Comparison of ENCODE assay signal across 8 cellular contexts in genomic region chr11:518463-519202, GRCh38. TPM values are rescaled to one million over a fixed set of nuclear protein-coding genes. Genes with fewer than 3 reads are reported as not detected.
DNase-seq lines count a peak whose midpoint lies in the region; ATAC-seq, FAIRE-seq and TF ChIP-seq lines count a peak whose summit lies in the region.

No MANE protein-coding gene starts in this region.

- peak overlapping the region; percentile 9; the same call in 1 of the 2 replicates for H3K4me3 ChIP-seq in K562
- peak overlapping the region in 6 of 8 donors; percentile 4 to 57 (median 22) for H3K4me3 ChIP-seq in spleen

- TF ChIP-seq EP300 in K562 (IDR thresholded peaks at IDR 0.05; ENCODE audit: low read length), result no peak

- H3K27me3 Mint-ChIP-seq in immature natural killer cell (ENCODE audit: low read depth in 3 of 3), result peaks cover 4 to 6% (median 4%) of the 10 kb centered on the region in 3 donors

- H3K4me1 Mint-ChIP-seq in immature natural killer cell, result peaks cover 5 to 6% of the 10 kb centered on the region in 2 donors

- POLR2A ChIA-PET in K562 (lab: Yijun Ruan, JAX), result interaction anchor here (0.5 to 1.3 kb wide), 10 partner anchors 12 to 321 kb away, joined by 3 to 5 read pairs (median 3); no protein-coding TSS in a partner anchor

- H4K20me1 ChIP-seq in K562 (replicated peaks; ENCODE audit: control insufficient read depth, insufficient read depth, low read length), result no peaks in the 10 kb centered on the region

- TF ChIP-seq POLR2A in K562 (conservative IDR thresholded peaks at IDR 0.05), result peak; percentile 63; the same call in 1 of the 2 replicates
- TF ChIP-seq POLR2A in spleen (IDR thresholded peaks at IDR 0.05), result peak in 1 of 3 donors; percentile 58

- in situ Hi-C loops in K562 (cut with MboI), result loop anchor here (5.0 kb wide), 1 partner anchor 321 kb away; a partner anchor contains a TSS

- peak; percentile 75 for FAIRE-seq in K562 (lab: Jason Lieb, UNC)

- TF ChIP-seq CTCF in K562 (IDR thresholded peaks at IDR 0.05 in 2 of 3, conservative IDR thresholded peaks at IDR 0.05 in 1 of 3; ENCODE audit: insufficient read depth in 2 of 3, low read depth in 1 of 3, low read length in 3 of 3) (peak; percentile 91 to 99 (median 99)), spleen (IDR thresholded peaks at IDR 0.05 in 8 of 11, conservative IDR thresholded peaks at IDR 0.05 in 3 of 11) (peak; percentile 80 to 100 (median 100))

- H3K4me1 ChIP-seq in K562 (replicated peaks in 1 of 2; ENCODE audit: control insufficient read depth in 2 of 2, insufficient read depth in 2 of 2, low read length in 2 of 2) (peaks cover 0 to 17% of the 10 kb centered on the region in 2 experiments; a peak in 3 of 5 replicates), spleen (peaks cover 0 to 12% (median 10%) of the 10 kb centered on the region in 6 donors)

- H3K9me1 ChIP-seq in K562 (ENCODE audit: control insufficient read depth, insufficient read depth, low read length), result no peaks in the 10 kb centered on the region

- H3K27ac ChIP-seq in K562 (ENCODE audit: extremely low read depth, low read depth, low read length) (peak overlapping the region; percentile 78), spleen (peak overlapping the region; percentile 42 to 83 (median 77))

- no peaks in the 10 kb centered on the region for H3K36me3 Mint-ChIP-seq in immature natural killer cell

- H2AFZ ChIP-seq in K562 (ENCODE audit: low read depth, low read length), result peak overlapping the region; percentile 85

- whole genome bisulfite sequencing in K562 (ENCODE audit: insufficient coverage, low coverage, missing lambda C conversion rate), result 13% methylated on average over 54 of the region's 74 CpGs
- WGBS in spleen, 5 donors, result 9 to 23% (median 11%) methylated on average over 39 to 74 of the region's 74 CpGs

- peak overlapping the region; percentile 63 for H3K4me2 ChIP-seq in K562 (ENCODE audit: insufficient read depth, low read length)

- H3K27ac Mint-ChIP-seq in immature natural killer cell, result peak overlapping the region; percentile 59 to 89 (median 78)

- peaks cover 6% of the 10 kb centered on the region for H3K9me3 ChIP-seq in K562 (replicated peaks; ENCODE audit: control insufficient read depth, insufficient read depth, low read depth, low read length)
- peaks cover 0 to 18% (median 13%) of the 10 kb centered on the region in 8 donors for H3K9me3 ChIP-seq in spleen

- no peaks in the 10 kb centered on the region for H3K79me2 ChIP-seq in K562 (ENCODE audit: control insufficient read depth, insufficient read depth, low read length)

- H3K9ac ChIP-seq in K562 (ENCODE audit: insufficient read depth in 1 of 2, low read depth in 2 of 2, low read length in 2 of 2), result peak overlapping the region; percentile 14 to 20; a peak in 2 of 4 replicates

- intact Hi-C loops in K562 (cut with micrococcal nuclease), result loop anchor here (5.0 kb wide), 1 partner anchor 76 kb away; the partner anchor contains the start of gene ANO9
- intact Hi-C loops in spleen (cut with DNase I; ENCODE audit: low total_unique reads), result no loop called here

- peak; percentile 81 for DNase-seq in SIG-M5 treated with dmso at 0.1 percent for 504 hours (lab: John Stamatoyannopoulos, UW; ENCODE audit: unreplicated experiment)
- no peak for DNase-seq in SIG-M5 (lab: John Stamatoyannopoulos, UW)
- peak; percentile 71 to 89 for DNase-seq in SW 1271 (lab: John Stamatoyannopoulos, UW)
- DNase-seq in K562 (ENCODE audit: extremely low read depth in 1 of 4, low spot score in 3 of 4), result peak; percentile 92 to 95 (median 94)
- DNase-seq in immature natural killer cell, result peak; percentile 80 to 91 (median 88)
- peak; percentile 97 for DNase-seq in spleen

- TF ChIP-seq RAD21 in K562 (CRISPR knock-in tag; conservative IDR thresholded peaks at IDR 0.05 in 1 of 2, IDR thresholded peaks at IDR 0.05 in 1 of 2), result peak; percentile 96 to 99

- CTCF ChIA-PET in K562 (lab: Yijun Ruan, JAX; ENCODE audit: low intra/inter-chr PET ratio), result interaction anchor here (0.6 to 1.8 kb wide), 9 partner anchors 16 to 283 kb away, joined by 3 to 25 read pairs (median 3); partner anchors contain the start of gene ANO9

- H3K36me3 ChIP-seq in K562 (ENCODE audit: control insufficient read depth, insufficient read depth, low read length) (peaks cover 8% of the 10 kb centered on the region; the same call in 1 of the 3 replicates), spleen (peaks cover 0 to 7% (median 0%) of the 10 kb centered on the region in 6 donors)

- no peaks in the 10 kb centered on the region for H3K9me3 Mint-ChIP-seq in immature natural killer cell

- H3K27me3 ChIP-seq in K562 (ENCODE audit: control insufficient read depth in 2 of 2, insufficient read depth in 2 of 2, low read length in 2 of 2), result no peaks in the 10 kb centered on the region
- H3K27me3 ChIP-seq in spleen (replicated peaks in 1 of 7), result no peaks in the 10 kb centered on the region

- peak; percentile 76 for ATAC-seq in HG03103 (IDR thresholded peaks at IDR 0.05; ENCODE audit: low read depth, unreplicated experiment)
- ATAC-seq in K562, result peak; percentile 99
- ATAC-seq in HG03571 (IDR thresholded peaks at IDR 0.05; ENCODE audit: unreplicated experiment), result no peak

- BruUV-seq in K562 (replicated peaks; lab: Mats Ljungman, UMichigan), result no TSS peak

- H3K4me3 Mint-ChIP-seq in immature natural killer cell, result peak overlapping the region; percentile 81 to 90 (median 83)

RNA-seq across cellular contexts. Expression of gene RNH1, which starts 11.6 kb away (rescaled TPM):
- total RNA-seq in K562 (2011; cell fraction: chromatin; rRNA removed; ENCODE audit: low replicate concordance), result 70.8 and 222 TPM in 2 replicates
- 197 and 200 TPM in 2 replicates for total RNA-seq in K562 (2011; cell fraction: nucleolus; rRNA removed)
- 94.3 and 102 TPM in 2 replicates for total RNA-seq in K562 (2011; cell fraction: nucleoplasm; rRNA removed)
- total RNA-seq in K562 (2014; rRNA removed), result 159 and 178 TPM in 2 replicates
- 12.9 and 20.3 TPM in 2 replicates for total RNA-seq in K562 (2014; rRNA removed; fragmentation: Illumina TruSeq; extraction: Trizol)
- 97.2 and 102 TPM in 2 replicates for total RNA-seq in K562 (2015; rRNA removed; fragmentation: Illumina TruSeq; extraction: Trizol)
- total RNA-seq in K562 (2021), result 160 and 164 TPM in 2 replicates
- polyA plus RNA-seq in K562 (2011; rRNA removed), result 38.5 and 71.1 TPM in 2 replicates
- 53.4 and 159 TPM in 2 replicates for polyA plus RNA-seq in K562 (2011; cell fraction: cytosol; rRNA removed)
- polyA plus RNA-seq in K562 (2011; cell fraction: nucleus; rRNA removed), result 178 and 263 TPM in 2 replicates
- 144 and 249 TPM in 2 replicates for polyA plus RNA-seq in K562 (2012)
- 44.3 and 107 TPM in 2 replicates for polyA plus RNA-seq in K562 (2014; fragmentation: Illumina TruSeq; extraction: Trizol)
- 10 to 100 TPM in 1 of 2 experiments, 1 to 10 TPM in 1; 2.5 to 11.8 TPM for polyA plus RNA-seq in K562 (2014; fragmentation: Nextera tagmentation; extraction: Ambion mirVana)
- 104 and 114 TPM in 2 replicates for polyA plus RNA-seq in K562 (2014; rRNA removed)
- 18.1 and 34.7 TPM in 2 replicates for polyA minus RNA-seq in K562 (2011; rRNA and poly(A)+ RNA removed)
- 72.0 and 82.7 TPM in 2 replicates for polyA minus RNA-seq in K562 (2011; cell fraction: cytosol; rRNA and poly(A)+ RNA removed)
- polyA minus RNA-seq in K562 (2011; cell fraction: nucleus; rRNA and poly(A)+ RNA removed), result 72.2 and 76.6 TPM in 2 replicates
- 100 to 1,000 TPM; 164 to 180 (median 168) TPM for polyA plus RNA-seq in immature natural killer cell
- total RNA-seq in spleen, result 100 to 1,000 TPM; 133 to 159 (median 147) TPM
- 100 to 1,000 TPM in 1 of 3 donors, 10 to 100 TPM in 2; 72.8 to 143 (median 83.8) TPM for polyA plus RNA-seq in spleen

RNA-seq across cellular contexts. Expression of gene HRAS, which starts 16.7 kb away (rescaled TPM):
- 31.9 and 88.4 TPM in 2 replicates for total RNA-seq in K562 (2011; cell fraction: chromatin; rRNA removed; ENCODE audit: low replicate concordance)
- 70.2 and 80.9 TPM in 2 replicates for total RNA-seq in K562 (2011; cell fraction: nucleolus; rRNA removed)
- 37.3 and 47.9 TPM in 2 replicates for total RNA-seq in K562 (2011; cell fraction: nucleoplasm; rRNA removed)
- total RNA-seq in K562 (2014; rRNA removed) (73.5 and 75.9 TPM in 2 replicates), K562 (2014; rRNA removed; fragmentation: Illumina TruSeq; extraction: Trizol) (11.3 and 16.8 TPM in 2 replicates), K562 (2015; rRNA removed; fragmentation: Illumina TruSeq; extraction: Trizol) (41.3 and 43.3 TPM in 2 replicates), K562 (2021) (64.9 and 68.5 TPM in 2 replicates), spleen (10 to 100 TPM; 16.6 to 33.6 (median 30.3) TPM)
- polyA plus RNA-seq in K562 (2011; rRNA removed) (29.6 and 34.9 TPM in 2 replicates), K562 (2014; fragmentation: Illumina TruSeq; extraction: Trizol) (28.0 and 46.2 TPM in 2 replicates), K562 (2014; fragmentation: Nextera tagmentation; extraction: Ambion mirVana) (1 to 10 TPM; 2.8 to 5.8 TPM), K562 (2014; rRNA removed) (52.0 and 61.3 TPM in 2 replicates), immature natural killer cell (10 to 100 TPM; 16.7 to 26.8 (median 18.6) TPM), spleen (10 to 100 TPM; 70.0 to 90.9 (median 90.7) TPM)
- polyA plus RNA-seq in K562 (2011; cell fraction: cytosol; rRNA removed), result 39.3 and 69.6 TPM in 2 replicates
- 98.3 and 113 TPM in 2 replicates for polyA plus RNA-seq in K562 (2011; cell fraction: nucleus; rRNA removed)
- 47.4 and 91.9 TPM in 2 replicates for polyA plus RNA-seq in K562 (2012)
- polyA minus RNA-seq in K562 (2011; rRNA and poly(A)+ RNA removed), result 17.3 and 37.2 TPM in 2 replicates
- polyA minus RNA-seq in K562 (2011; cell fraction: cytosol; rRNA and poly(A)+ RNA removed), result 18.2 and 20.6 TPM in 2 replicates
- 13.1 and 25.3 TPM in 2 replicates for polyA minus RNA-seq in K562 (2011; cell fraction: nucleus; rRNA and poly(A)+ RNA removed)

RNA-seq across cellular contexts. Expression of gene LRRC56, which starts 18.7 kb away (rescaled TPM):
- total RNA-seq in K562 (2011; cell fraction: chromatin; rRNA removed; ENCODE audit: low replicate concordance), result 8.0 and 39.1 TPM in 2 replicates
- total RNA-seq in K562 (2011; cell fraction: nucleolus; rRNA removed), result 24.1 and 24.3 TPM in 2 replicates
- 9.9 and 12.5 TPM in 2 replicates for total RNA-seq in K562 (2011; cell fraction: nucleoplasm; rRNA removed)
- total RNA-seq in K562 (2014; rRNA removed) (1.5 and 1.6 TPM in 2 replicates), K562 (2014; rRNA removed; fragmentation: Illumina TruSeq; extraction: Trizol) (0.13 and 0.22 TPM in 2 replicates), K562 (2015; rRNA removed; fragmentation: Illumina TruSeq; extraction: Trizol) (1.0 and 1.3 TPM in 2 replicates), K562 (2021) (3.4 and 4.5 TPM in 2 replicates), spleen (1 to 10 TPM; 1.0 to 3.3 (median 2.2) TPM)
- polyA plus RNA-seq in K562 (2011; rRNA removed) (1.0 and 1.6 TPM in 2 replicates), K562 (2014; fragmentation: Illumina TruSeq; extraction: Trizol) (0.61 and 1.4 TPM in 2 replicates), K562 (2014; fragmentation: Nextera tagmentation; extraction: Ambion mirVana) (under 1 TPM in 1 of 2 experiments, not detected in 1; 0.03 TPM), K562 (2014; rRNA removed) (3.6 and 4.3 TPM in 2 replicates), immature natural killer cell (under 1 TPM in 2 of 3 donors, not detected in 1; 0.27 to 0.89 TPM), spleen (1 to 10 TPM; 2.2 to 4.6 (median 4.1) TPM)
- polyA plus RNA-seq in K562 (2011; cell fraction: cytosol; rRNA removed), result 0.84 and 3.6 TPM in 2 replicates
- polyA plus RNA-seq in K562 (2011; cell fraction: nucleus; rRNA removed), result 11.6 and 26.8 TPM in 2 replicates
- polyA plus RNA-seq in K562 (2012), result 3.3 and 10.8 TPM in 2 replicates
- polyA minus RNA-seq in K562 (2011; rRNA and poly(A)+ RNA removed), result 0.45 and 0.77 TPM in 2 replicates
- polyA minus RNA-seq in K562 (2011; cell fraction: cytosol; rRNA and poly(A)+ RNA removed), result 0.86 and 1.1 TPM in 2 replicates
- 3.6 and 4.6 TPM in 2 replicates for polyA minus RNA-seq in K562 (2011; cell fraction: nucleus; rRNA and poly(A)+ RNA removed)

RNA-seq across cellular contexts. Expression of gene LMNTD2, which starts 41.9 kb away (rescaled TPM):
- 3.8 and 17.0 TPM in 2 replicates for total RNA-seq in K562 (2011; cell fraction: chromatin; rRNA removed; ENCODE audit: low replicate concordance)
- 10.9 and 14.7 TPM in 2 replicates for total RNA-seq in K562 (2011; cell fraction: nucleolus; rRNA removed)
- 6.7 and 8.2 TPM in 2 replicates for total RNA-seq in K562 (2011; cell fraction: nucleoplasm; rRNA removed)
- 2.0 and 2.9 TPM in 2 replicates for total RNA-seq in K562 (2014; rRNA removed)
- total RNA-seq in K562 (2014; rRNA removed; fragmentation: Illumina TruSeq; extraction: Trizol), result 0.19 TPM in 1 of 2 replicates, not detected in the other
- 0.98 and 1.1 TPM in 2 replicates for total RNA-seq in K562 (2015; rRNA removed; fragmentation: Illumina TruSeq; extraction: Trizol)
- 3.5 and 3.9 TPM in 2 replicates for total RNA-seq in K562 (2021)
- polyA plus RNA-seq in K562 (2011; rRNA removed), result 1.1 and 2.8 TPM in 2 replicates
- 1.3 and 3.2 TPM in 2 replicates for polyA plus RNA-seq in K562 (2011; cell fraction: cytosol; rRNA removed)
- polyA plus RNA-seq in K562 (2011; cell fraction: nucleus; rRNA removed), result 28.7 and 36.1 TPM in 2 replicates
- 3.2 and 9.3 TPM in 2 replicates for polyA plus RNA-seq in K562 (2012)
- 0.48 and 0.98 TPM in 2 replicates for polyA plus RNA-seq in K562 (2014; fragmentation: Illumina TruSeq; extraction: Trizol)
- not detected for polyA plus RNA-seq in K562 (2014; fragmentation: Nextera tagmentation; extraction: Ambion mirVana)
- 1.8 and 4.2 TPM in 2 replicates for polyA plus RNA-seq in K562 (2014; rRNA removed)
- polyA minus RNA-seq in K562 (2011; rRNA and poly(A)+ RNA removed), result 0.14 and 0.30 TPM in 2 replicates
- 1.2 and 1.4 TPM in 2 replicates for polyA minus RNA-seq in K562 (2011; cell fraction: cytosol; rRNA and poly(A)+ RNA removed)
- 4.0 and 6.1 TPM in 2 replicates for polyA minus RNA-seq in K562 (2011; cell fraction: nucleus; rRNA and poly(A)+ RNA removed)
- under 1 TPM; 0.54 to 0.95 (median 0.66) TPM for polyA plus RNA-seq in immature natural killer cell
- 10 to 100 TPM in 1 of 7 donors, 1 to 10 TPM in 6; 3.9 to 10.1 (median 6.3) TPM for total RNA-seq in spleen
- polyA plus RNA-seq in spleen, result 1 to 10 TPM; 5.0 to 8.3 (median 5.1) TPM

RNA-seq across cellular contexts. Expression of gene RASSF7, which starts 42.1 kb away (rescaled TPM):
- 15.6 and 50.0 TPM in 2 replicates for total RNA-seq in K562 (2011; cell fraction: chromatin; rRNA removed; ENCODE audit: low replicate concordance)
- total RNA-seq in K562 (2011; cell fraction: nucleolus; rRNA removed), result 73.5 and 76.5 TPM in 2 replicates
- total RNA-seq in K562 (2011; cell fraction: nucleoplasm; rRNA removed), result 28.3 and 32.9 TPM in 2 replicates
- total RNA-seq in K562 (2014; rRNA removed) (45.2 and 50.3 TPM in 2 replicates), K562 (2014; rRNA removed; fragmentation: Illumina TruSeq; extraction: Trizol) (1.1 and 2.2 TPM in 2 replicates), K562 (2015; rRNA removed; fragmentation: Illumina TruSeq; extraction: Trizol) (16.2 and 18.6 TPM in 2 replicates), K562 (2021) (30.5 and 31.7 TPM in 2 replicates), spleen (10 to 100 TPM in 6 of 7 donors, 1 to 10 TPM in 1; 8.3 to 39.6 (median 20.4) TPM)
- polyA plus RNA-seq in K562 (2011; rRNA removed) (19.8 and 30.3 TPM in 2 replicates), K562 (2014; fragmentation: Illumina TruSeq; extraction: Trizol) (3.0 and 17.0 TPM in 2 replicates), K562 (2014; fragmentation: Nextera tagmentation; extraction: Ambion mirVana) (under 1 TPM; 0.41 to 0.92 TPM), K562 (2014; rRNA removed) (44.3 and 52.7 TPM in 2 replicates), immature natural killer cell (10 to 100 TPM; 20.3 to 31.9 (median 31.5) TPM), spleen (10 to 100 TPM; 29.7 to 34.5 (median 30.7) TPM)
- polyA plus RNA-seq in K562 (2011; cell fraction: cytosol; rRNA removed), result 43.4 and 94.2 TPM in 2 replicates
- 170 and 239 TPM in 2 replicates for polyA plus RNA-seq in K562 (2011; cell fraction: nucleus; rRNA removed)
- polyA plus RNA-seq in K562 (2012), result 27.7 and 32.0 TPM in 2 replicates
- 2.7 and 4.7 TPM in 2 replicates for polyA minus RNA-seq in K562 (2011; rRNA and poly(A)+ RNA removed)
- polyA minus RNA-seq in K562 (2011; cell fraction: cytosol; rRNA and poly(A)+ RNA removed), result 10.8 and 13.3 TPM in 2 replicates
- 18.8 and 21.8 TPM in 2 replicates for polyA minus RNA-seq in K562 (2011; cell fraction: nucleus; rRNA and poly(A)+ RNA removed)
